ENCODE assay signal across 23 cellular contexts in the genomic region with DNA sequence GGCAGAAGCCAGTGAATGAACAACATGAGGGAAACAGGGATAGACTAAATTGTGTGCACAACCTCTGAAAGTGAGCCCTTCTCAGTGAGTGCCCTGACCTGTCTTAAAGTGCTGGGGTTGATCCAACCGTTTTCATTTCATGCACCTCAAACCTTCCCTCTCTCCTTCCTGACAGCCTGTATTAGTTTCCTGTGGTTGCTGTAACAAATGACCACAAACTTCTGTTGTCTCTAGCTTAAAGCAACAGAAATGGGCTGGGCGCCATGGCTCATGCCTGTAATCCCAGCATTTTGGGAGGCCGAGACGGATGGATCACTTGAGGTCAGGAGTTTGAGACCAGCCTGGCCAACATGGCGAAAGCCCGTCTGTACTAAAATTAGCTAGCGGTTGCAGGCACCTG. TPM values are rescaled to one million over a fixed set of nuclear protein-coding genes. Genes with fewer than 3 reads are reported as not detected.
DNase-seq lines count a peak whose midpoint lies in the region; ATAC-seq and TF ChIP-seq lines count a peak whose summit lies in the region.
"Had no signal": no experiment of that assay in that cellular context is flagged by ENCODE, and none has a peak within 500 bp of the region (broad histone marks: within the 10 kb centered on the region; RNA-seq: fewer than 3 reads in every experiment).

No MANE protein-coding gene starts in this region.

- H3F3A ChIP-seq in Loucy (ENCODE audit: low read depth), result no peaks in the 10 kb centered on the region

- H3K4me3 ChIP-seq in BLaER1 treated with 17β-estradiol and CSF1 and Interleukin-3, amounts not matched to agents 10 nM and 100 nM, result no peak overlapping the region
- peak overlapping the region; percentile 31 for H3K4me3 ChIP-seq in Loucy (ENCODE audit: low read length, poor library complexity, severe bottlenecking)
- no peak overlapping the region for H3K4me3 ChIP-seq in right cardiac atrium (ENCODE audit: low read length)
- no peak overlapping the region for H3K4me3 ChIP-seq in gastrocnemius medialis
- H3K4me3 ChIP-seq: MG63, Peyer's patch, SJCRH30, skin epidermis, upper lobe of right lung had no signal

- H3K4me2 ChIP-seq in BLaER1 treated with 17β-estradiol and CSF1 and Interleukin-3, amounts not matched to agents 10 nM and 100 nM, result peak overlapping the region in 10 of 11 experiments; percentile 1 to 58 (median 20); a peak in 15 of 22 replicates
- peak overlapping the region; percentile 61 for H3K4me2 ChIP-seq in Loucy (ENCODE audit: low read depth, low read length, poor library complexity, severe bottlenecking)

- no peaks in the 10 kb centered on the region for H3K27me3 ChIP-seq in BLaER1 treated with 17β-estradiol and CSF1 and Interleukin-3, amounts not matched to agents 10 nM and 100 nM
- H3K27me3 ChIP-seq in Loucy (ENCODE audit: insufficient read depth, low read length, poor library complexity, severe bottlenecking), result no peaks in the 10 kb centered on the region
- no peaks in the 10 kb centered on the region for H3K27me3 ChIP-seq in right cardiac atrium (ENCODE audit: control insufficient read depth, insufficient read depth)
- H3K27me3 ChIP-seq in gastrocnemius medialis, result no peaks in the 10 kb centered on the region
- H3K27me3 ChIP-seq: MG63, Peyer's patch, SJCRH30, upper lobe of right lung had no signal

- H3K4me1 ChIP-seq in BLaER1 treated with 17β-estradiol and CSF1 and Interleukin-3, amounts not matched to agents 10 nM and 100 nM, result peaks cover 0 to 19% (median 15%) of the 10 kb centered on the region in 10 experiments; a peak in 17 of 20 replicates
- H3K4me1 ChIP-seq in Loucy (ENCODE audit: insufficient read depth, low read length, poor library complexity, severe bottlenecking) (peaks cover 35% of the 10 kb centered on the region), right cardiac atrium (ENCODE audit: control insufficient read depth, insufficient read depth, low read length) (no peaks in the 10 kb centered on the region), gastrocnemius medialis (peaks cover 0 to 9% of the 10 kb centered on the region in 2 donors)
- H3K4me1 ChIP-seq: Caco-2, Peyer's patch, SJCRH30, upper lobe of right lung had no signal

- DNase-seq in right cardiac atrium (no peak), gastrocnemius medialis (no peak), amniotic stem cell (lab: John Stamatoyannopoulos, UW) (no peak), occipital lobe (lab: John Stamatoyannopoulos, UW) (no peak), T-helper 1 cell (no peak)
- DNase-seq: activated CD4-positive, alpha-beta T cell treated with anti-CD3 and anti-CD28 coated beads, Interleukin-2, amount 50 U/mL, for 48 hours; activated CD8-positive, alpha-beta memory T cell treated with anti-CD3 and anti-CD28 coated beads, Interleukin-2, amount 50 U/mL, for 4 hours; Caco-2; central memory CD4-positive, alpha-beta T cell; dermis blood vessel endothelial cell; DMS79; GF-D8; MG63; NCI-H2029; NCI-H526; Peyer's patch; SJCRH30; stimulated activated CD4-positive, alpha-beta T cell treated with anti-CD3 and anti-CD28 coated beads, Interleukin-2, amount 100 ng/mL, for 24 hours; upper lobe of right lung had no signal

- TF ChIP-seq CTCF in Loucy (conservative IDR thresholded peaks at IDR 0.05; ENCODE audit: low read length), result no peak
- TF ChIP-seq CTCF in gastrocnemius medialis (IDR thresholded peaks at IDR 0.05 in 4 of 5, conservative IDR thresholded peaks at IDR 0.05 in 1 of 5), result no peak

- peaks cover 14 to 29% (median 22%) of the 10 kb centered on the region in 11 experiments for H3K9me3 ChIP-seq in BLaER1 treated with 17β-estradiol and CSF1 and Interleukin-3, amounts not matched to agents 10 nM and 100 nM (replicated peaks in 1 of 11)
- H3K9me3 ChIP-seq in Loucy (ENCODE audit: insufficient read depth, low read depth, low read length), result no peaks in the 10 kb centered on the region; the same call in 1 of the 2 replicates
- H3K9me3 ChIP-seq in right cardiac atrium (ENCODE audit: control insufficient read depth, low read length), result no peaks in the 10 kb centered on the region
- H3K9me3 ChIP-seq in gastrocnemius medialis, result no peaks in the 10 kb centered on the region
- H3K9me3 ChIP-seq: Caco-2, MG63, Peyer's patch, SJCRH30, upper lobe of right lung had no signal

- WGBS in right cardiac atrium, result 92% methylated on average over 7 of the region's 7 CpGs

- TF ChIP-seq POLR2A in gastrocnemius medialis (IDR thresholded peaks at IDR 0.05), result no peak

- no peak overlapping the region for H3K9ac ChIP-seq in BLaER1 treated with 17β-estradiol and CSF1 and Interleukin-3, amounts not matched to agents 10 nM and 100 nM
- peak overlapping the region; percentile 52 for H3K9ac ChIP-seq in Loucy (ENCODE audit: low read depth, low read length, poor library complexity, severe bottlenecking)

- H4K20me1 ChIP-seq in BLaER1 treated with 17β-estradiol and CSF1 and Interleukin-3, amounts not matched to agents 10 nM and 100 nM, result no peaks in the 10 kb centered on the region
- H4K20me1 ChIP-seq in Loucy (ENCODE audit: insufficient read depth, low read length, poor library complexity, severe bottlenecking), result no peaks in the 10 kb centered on the region

- no peaks in the 10 kb centered on the region for H3K79me2 ChIP-seq in Loucy (ENCODE audit: insufficient read depth, low read length)

- H3K36me3 ChIP-seq in BLaER1 treated with 17β-estradiol and CSF1 and Interleukin-3, amounts not matched to agents 10 nM and 100 nM, result no peaks in the 10 kb centered on the region
- H3K36me3 ChIP-seq in Loucy (ENCODE audit: insufficient read depth, low read length) (no peaks in the 10 kb centered on the region), gastrocnemius medialis (no peaks in the 10 kb centered on the region)
- H3K36me3 ChIP-seq: MG63, Peyer's patch, SJCRH30, upper lobe of right lung had no signal

- no peaks in the 10 kb centered on the region for H3K9me2 ChIP-seq in Loucy (replicated peaks; ENCODE audit: low read depth, low read length)

- intact Hi-C loops in right cardiac atrium (cut with DNase I) (no loop called here), gastrocnemius medialis (cut with DNase I; ENCODE audit: low total_unique reads) (no loop called here)

- in situ Hi-C loops in gastrocnemius medialis (cut with MboI; ENCODE audit: low sequenced_read_pairs in 4 of 4), result no loop called here

- H2AFZ ChIP-seq in Loucy (ENCODE audit: low read length), result 0 out of 2 replicates have a peak overlapping the region, but pooled peaks have one; percentile 0

- no peak overlapping the region for H3K27ac ChIP-seq in BLaER1 treated with 17β-estradiol and CSF1 and Interleukin-3, amounts not matched to agents 10 nM and 100 nM
- H3K27ac ChIP-seq in right cardiac atrium (ENCODE audit: low read length) (peak overlapping the region; percentile 85), gastrocnemius medialis (peak overlapping the region; percentile 51 to 82 (median 64))
- H3K27ac ChIP-seq: Peyer's patch, SJCRH30, upper lobe of right lung had no signal

- ATAC-seq in right cardiac atrium (no peak), gastrocnemius medialis (no peak), HG02678 (IDR thresholded peaks at IDR 0.05; ENCODE audit: unreplicated experiment) (no peak)

RNA-seq across cellular contexts. Expression of a gene that starts 48.7 kb away (rescaled TPM):
- total RNA-seq in right cardiac atrium (100 to 1,000 TPM; 368 to 417 (median 381) TPM), gastrocnemius medialis (100 to 1,000 TPM; 230 to 419 (median 317) TPM), occipital lobe (433 TPM)
- polyA plus RNA-seq in right cardiac atrium, result 126 TPM

Comparison
In these comparisons a context has a peak if more than half of its experiments do, and no peak if none do; other contexts are left out.
1. H3K27ac ChIP-seq: peak in right cardiac atrium (single experiment) and gastrocnemius medialis (4 of 4); none in BLaER1 treated with 17β-estradiol and CSF1 and Interleukin-3, amounts not matched to agents 10 nM and 100 nM (0 of 11).